19 cellular contexts compared by ENCODE assay signal in the genomic region with DNA sequence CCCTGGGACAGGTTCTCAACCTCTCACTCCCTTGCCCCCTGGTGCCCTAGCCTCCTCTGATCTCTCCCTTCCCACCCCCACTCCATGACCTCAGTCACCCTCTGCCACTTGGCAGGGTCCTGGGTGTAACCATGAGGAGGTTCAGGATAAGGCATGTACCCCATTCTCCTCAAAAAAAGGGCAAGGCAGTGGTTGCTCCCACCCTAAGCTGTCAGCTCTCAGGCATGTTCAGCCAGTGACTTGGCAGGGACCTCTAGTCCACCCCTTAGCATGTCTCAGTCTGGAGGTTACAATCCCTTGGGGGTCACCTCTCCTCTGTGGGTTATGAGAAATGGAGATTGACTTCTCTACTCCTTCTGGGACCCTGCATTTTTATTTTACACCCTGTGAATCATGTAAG. TPM values are rescaled to one million over a fixed set of nuclear protein-coding genes. Genes with fewer than 3 reads are reported as not detected.
DNase-seq lines count a peak whose midpoint lies in the region; ATAC-seq, FAIRE-seq and TF ChIP-seq lines count a peak whose summit lies in the region.
"Had no signal": no experiment of that assay in that cellular context is flagged by ENCODE, and none has a peak within 500 bp of the region (broad histone marks: within the 10 kb centered on the region; RNA-seq: fewer than 3 reads in every experiment).

No MANE protein-coding gene starts in this region.

- no peaks in the 10 kb centered on the region for H3K79me1 ChIP-seq in mesenchymal stem cell (replicated peaks; ENCODE audit: low read length, poor library complexity, severe bottlenecking)

- no peak overlapping the region for H3K18ac ChIP-seq in mesenchymal stem cell (ENCODE audit: low read depth in 1 of 2, low read length in 2 of 2)

- no peaks in the 10 kb centered on the region for H3K9me3 ChIP-seq in esophagus muscularis mucosa
- no peaks in the 10 kb centered on the region for H3K9me3 ChIP-seq in mesenchymal stem cell (ENCODE audit: control insufficient read depth, low read length)
- H3K9me3 ChIP-seq: BLaER1, Caco-2 had no signal

- DNase-seq in esophagus muscularis mucosa (ENCODE audit: extremely low spot score) (peak; percentile 66), mesenchymal stem cell (no peak), urothelium cell line (ENCODE audit: low spot score) (no peak), SIG-M5 treated with dmso at 0.1 percent for 504 hours (lab: John Stamatoyannopoulos, UW; ENCODE audit: unreplicated experiment) (no peak)
- no peak for DNase-seq in stimulated activated CD4-positive, alpha-beta T cell treated with anti-CD3 and anti-CD28 coated beads, Interleukin-4, amount 100 ng/mL, for 1 hour
- DNase-seq: Caco-2; CD4-positive, CD25-positive, alpha-beta regulatory T cell; CD8-positive, alpha-beta T cell; DMS153; DND-41; GM23248; H7; HCEC 1CT had no signal

- no peak overlapping the region for H2BK12ac ChIP-seq in mesenchymal stem cell (ENCODE audit: low read length in 2 of 2)

- H3K4me3 ChIP-seq in esophagus muscularis mucosa, result no peak overlapping the region
- no peak overlapping the region for H3K4me3 ChIP-seq in mesenchymal stem cell (ENCODE audit: insufficient read depth in 1 of 2, low read depth in 1 of 2, low read length in 2 of 2)
- H3K4me3 ChIP-seq: BLaER1, GM23248 had no signal

- H2BK120ac ChIP-seq in mesenchymal stem cell (ENCODE audit: low read depth, low read length), result no peak overlapping the region

- ATAC-seq in GM21529 (IDR thresholded peaks at IDR 0.05; ENCODE audit: unreplicated experiment), result no peak
- ATAC-seq: CD8-positive, alpha-beta T cell had no signal

- peak overlapping the region; percentile 35 for H4K91ac ChIP-seq in mesenchymal stem cell (ENCODE audit: low read length)

- peak overlapping the region; percentile 12 for H2BK15ac ChIP-seq in mesenchymal stem cell (ENCODE audit: low read depth, poor library complexity, severe bottlenecking)

- no peak overlapping the region for H3K14ac ChIP-seq in mesenchymal stem cell (ENCODE audit: low read length in 2 of 2)

- TF ChIP-seq EP300 in esophagus muscularis mucosa (IDR thresholded peaks at IDR 0.05), result no peak

- H2AFZ ChIP-seq in mesenchymal stem cell (ENCODE audit: low read depth, low read length), result no peak overlapping the region
- H2AFZ ChIP-seq: GM23248 had no signal

- H2BK5ac ChIP-seq in mesenchymal stem cell (ENCODE audit: low read depth, low read length, poor library complexity, severe bottlenecking), result no peak overlapping the region

- peak; percentile 17 for FAIRE-seq in urothelium cell line (lab: Jason Lieb, UNC)
- FAIRE-seq: G401.6, GM12892, H1 had no signal

- no peak overlapping the region for H2AK5ac ChIP-seq in mesenchymal stem cell (ENCODE audit: low read length, severe bottlenecking)

- no peak overlapping the region for H3K23ac ChIP-seq in mesenchymal stem cell (ENCODE audit: low read length in 2 of 2)

- no peak overlapping the region for H4K8ac ChIP-seq in mesenchymal stem cell (ENCODE audit: low read length)

- no peaks in the 10 kb centered on the region for H3K27me3 ChIP-seq in esophagus muscularis mucosa
- no peaks in the 10 kb centered on the region for H3K27me3 ChIP-seq in mesenchymal stem cell (ENCODE audit: control insufficient read depth in 1 of 2, insufficient read depth in 1 of 2, low read length in 2 of 2)
- H3K27me3 ChIP-seq: BLaER1 had no signal

- no peak overlapping the region for H3K27ac ChIP-seq in esophagus muscularis mucosa (replicated peaks in 1 of 4)
- no peak overlapping the region for H3K27ac ChIP-seq in mesenchymal stem cell (ENCODE audit: low read length, poor library complexity, severe bottlenecking)
- H3K27ac ChIP-seq: BLaER1, C4-2B, GM23248 had no signal

- H3K36me3 ChIP-seq in esophagus muscularis mucosa, result no peaks in the 10 kb centered on the region
- H3K36me3 ChIP-seq in mesenchymal stem cell (ENCODE audit: control insufficient read depth in 1 of 2, insufficient read depth in 2 of 2, low read depth in 1 of 2, low read length in 2 of 2), result no peaks in the 10 kb centered on the region
- H3K36me3 ChIP-seq: BLaER1 had no signal

- TF ChIP-seq CTCF in esophagus muscularis mucosa (IDR thresholded peaks at IDR 0.05), result no peak

- H3K9ac ChIP-seq in mesenchymal stem cell (ENCODE audit: low read length), result no peak overlapping the region
- H3K9ac ChIP-seq: BLaER1, GM23248 had no signal

- peaks cover 0 to 5% (median 5%) of the 10 kb centered on the region in 4 donors for H3K4me1 ChIP-seq in esophagus muscularis mucosa
- H3K4me1 ChIP-seq in mesenchymal stem cell (ENCODE audit: control insufficient read depth, insufficient read depth, low read depth, low read length), result no peaks in the 10 kb centered on the region
- H3K4me1 ChIP-seq: BLaER1, Caco-2 had no signal

- TF ChIP-seq POLR2A in esophagus muscularis mucosa (IDR thresholded peaks at IDR 0.05; ENCODE audit: low read depth), result no peak

- intact Hi-C loops in esophagus muscularis mucosa (cut with DNase I), result no loop called here

- H3K4me2 ChIP-seq in mesenchymal stem cell (ENCODE audit: low read length, poor library complexity, severe bottlenecking), result no peak overlapping the region
- H3K4me2 ChIP-seq: BLaER1 had no signal

- no peak overlapping the region for H3K4ac ChIP-seq in mesenchymal stem cell (ENCODE audit: low read depth in 1 of 2, low read length in 2 of 2)

RNA-seq across cellular contexts. Expression of gene BOC, which starts 11.0 kb away (rescaled TPM):
- total RNA-seq in esophagus muscularis mucosa, result 100 to 1,000 TPM in 1 of 4 donors, 10 to 100 TPM in 3; 87.2 to 119 (median 90.8) TPM
- 40.7 TPM for polyA plus RNA-seq in mesenchymal stem cell (2013, experiment 1 of 2)
- polyA plus RNA-seq in mesenchymal stem cell (2013, experiment 2 of 2), result 41.6 TPM
- total RNA-seq: CD4-positive, CD25-positive, alpha-beta regulatory T cell; CD8-positive, alpha-beta T cell had no signal
- polyA plus RNA-seq: CD4-positive, CD25-positive, alpha-beta regulatory T cell had no signal
